In genomic region chr18:10122116-10122515, GRCh38 we compare ENCODE assay signal across 10 cellular contexts.
DNase-seq lines count a peak whose midpoint lies in the region; ATAC-seq and TF ChIP-seq lines count a peak whose summit lies in the region.
"Had no signal": no experiment of that assay in that cellular context is flagged by ENCODE, and none has a peak within 500 bp of the region (broad histone marks: within the 10 kb centered on the region; RNA-seq: fewer than 3 reads in every experiment).

No MANE protein-coding gene starts in this region.

- H3K4me3 ChIP-seq in HEK293 (ENCODE audit: low read depth, low read length) (no peak overlapping the region), fibroblast of mammary gland (ENCODE audit: control insufficient read depth, low read depth, low read length) (no peak overlapping the region)

- TF ChIP-seq CTCF in HEK293 (tag by site-specific recombination; IDR thresholded peaks at IDR 0.05): no peak
- no peak for TF ChIP-seq CTCF in fibroblast of mammary gland (conservative IDR thresholded peaks at IDR 0.05; ENCODE audit: control insufficient read depth, insufficient read depth, low read depth, low read length)

- H3K9me3 Mint-ChIP-seq in T-cell: peaks cover 0 to 5% (median 4%) of the 10 kb centered on the region in 3 donors

- DNase-seq in NCI-H748 (lab: John Stamatoyannopoulos, UW; ENCODE audit: unreplicated experiment) (peak; percentile 98), fibroblast of mammary gland (ENCODE audit: low read depth) (peak; percentile 71), sciatic nerve (ENCODE audit: low spot score) (no peak), T-cell (no peak), GM19240 (ENCODE audit: insufficient read length, low spot score) (no peak)

- intact Hi-C loops in sciatic nerve (cut with DNase I): no loop called here

- H3K4me3 Mint-ChIP-seq in T-cell: no peak overlapping the region

- peak overlapping the region; percentile 52 for H3K27ac ChIP-seq in HEK293 (ENCODE audit: extremely low read depth, low read depth, low read length)
- H3K27ac ChIP-seq: neutrophil had no signal

- no peaks in the 10 kb centered on the region for H3K9me3 ChIP-seq in HEK293 (ENCODE audit: control insufficient read depth, insufficient read depth, low read depth, low read length)
- H3K9me3 ChIP-seq: neutrophil had no signal

- peaks cover 0 to 7% (median 3%) of the 10 kb centered on the region in 3 donors for H3K4me1 Mint-ChIP-seq in T-cell

- no peaks in the 10 kb centered on the region for H3K27me3 Mint-ChIP-seq in T-cell

- POLR2A ChIA-PET in HEK293 (lab: Yijun Ruan, JAX) (interaction anchor here (0.5 to 1.4 kb wide), 3 partner anchors 9 to 952 kb away, joined by 4 to 5 read pairs (median 5); no protein-coding TSS in a partner anchor), T-cell (lab: Charles Lee) (no interaction called here)

- no peak overlapping the region for H3K27ac Mint-ChIP-seq in T-cell
- H3K27ac Mint-ChIP-seq: activated naive CD4-positive, alpha-beta T cell treated with anti-CD3 and anti-CD28 coated beads, Interleukin-2, amount 50 U/mL, for 72 hours had no signal

- CTCF ChIA-PET in HEK293 (lab: Yijun Ruan, JAX) (interaction anchor here (1.4 kb wide), 1 partner anchor 10 kb away, joined by 4 read pairs; no protein-coding TSS in a partner anchor), T-cell (lab: Charles Lee) (interaction anchor here in 1 of 2 donors (0.6 kb wide), 1 partner anchor 664 kb away, joined by 4 read pairs; no protein-coding TSS in a partner anchor)

- ATAC-seq in sciatic nerve (peak; percentile 45), HG03565 (IDR thresholded peaks at IDR 0.05; ENCODE audit: unreplicated experiment) (no peak), T-cell (replicated peaks in 1 of 4) (no peak), GM21619 (IDR thresholded peaks at IDR 0.05; ENCODE audit: unreplicated experiment) (no peak)
- ATAC-seq: activated naive CD4-positive, alpha-beta T cell treated with anti-CD3 and anti-CD28 coated beads, Interleukin-2, amount 50 U/mL, for 72 hours had no signal

- H3K4me1 ChIP-seq in HEK293 (ENCODE audit: control insufficient read depth, insufficient read depth, low read length): peaks cover 14% of the 10 kb centered on the region

- H3K36me3 Mint-ChIP-seq in T-cell: no peaks in the 10 kb centered on the region
- H3K36me3 Mint-ChIP-seq: activated naive CD4-positive, alpha-beta T cell treated with anti-CD3 and anti-CD28 coated beads, Interleukin-2, amount 50 U/mL, for 72 hours had no signal

- H3K36me3 ChIP-seq in HEK293 (ENCODE audit: control insufficient read depth in 2 of 2, insufficient read depth in 1 of 2, low read length in 2 of 2): no peaks in the 10 kb centered on the region
- H3K36me3 ChIP-seq: neutrophil had no signal

TF ChIP-seq in HEK293, 187 proteins besides CTCF, POLR2A, EP300 and RAD21 (continues in another document):
- TF ChIP-seq ZNF174 (tag by site-specific recombination; IDR thresholded peaks at IDR 0.05) (no peak), ZNF623 (tag by site-specific recombination; IDR thresholded peaks at IDR 0.05) (no peak), PATZ1 (tag by site-specific recombination; IDR thresholded peaks at IDR 0.05) (peak; percentile 50; the same call in 1 of the 2 replicates), PRDM6 (tag by site-specific recombination; IDR thresholded peaks at IDR 0.05) (peak; percentile 74), AEBP2 (tag by site-specific recombination; IDR thresholded peaks at IDR 0.05; ENCODE audit: borderline replicate concordance) (no peak), ZBTB11 (tag by site-specific recombination; conservative IDR thresholded peaks at IDR 0.05; ENCODE audit: low read depth) (0 out of 2 replicates have a peak, but pooled peaks have one; percentile 1), ZNF48 (tag by site-specific recombination; IDR thresholded peaks at IDR 0.05) (no peak), ZBTB20 (tag by site-specific recombination; IDR thresholded peaks at IDR 0.05) (peak; percentile 37; the same call in 1 of the 2 replicates), TCF7L2 (IDR thresholded peaks at IDR 0.05; ENCODE audit: borderline replicate concordance, low read depth, low read length) (no peak), ZNF785 (tag by site-specific recombination; IDR thresholded peaks at IDR 0.05) (no peak), ZNF335 (tag by site-specific recombination; conservative IDR thresholded peaks at IDR 0.05) (peak; percentile 57), GLIS2 (tag by site-specific recombination; IDR thresholded peaks at IDR 0.05) (peak; percentile 54; the same call in 1 of the 2 replicates), ZBTB1 (tag by site-specific recombination; IDR thresholded peaks at IDR 0.05) (no peak), ZNF792 (tag by site-specific recombination; IDR thresholded peaks at IDR 0.05) (no peak), ZNF658 (tag by site-specific recombination; IDR thresholded peaks at IDR 0.05) (no peak)

Comparison
In these comparisons a context has a peak if more than half of its experiments do, and no peak if none do; other contexts are left out.
1. DNase-seq: peak in NCI-H748 (single experiment) and fibroblast of mammary gland (single experiment); none in sciatic nerve (single experiment), T-cell (0 of 34) and GM19240 (single experiment).